ENCODE assay signal across 8 cellular contexts in genomic region chr6:11232177-11232967, GRCh38. TPM values are rescaled to one million over a fixed set of nuclear protein-coding genes. Genes with fewer than 3 reads are reported as not detected.
DNase-seq lines count a peak whose midpoint lies in the region; ATAC-seq and TF ChIP-seq lines count a peak whose summit lies in the region.

NEDD9 (minus strand) TSS chr6:11232668; CDS start chr6:11232515, 153 bp downstream.

- H3K4me3 ChIP-seq in LNCaP clone FGC (ENCODE audit: low read depth, low read length) (peak within 1 kb of the TSS; percentile 85), fibroblast of mammary gland (ENCODE audit: control insufficient read depth, low read depth, low read length) (peak within 1 kb of the TSS; percentile 60)

- H3K9me3 Mint-ChIP-seq in activated T-helper 17 cell treated with anti-CD3 and anti-CD28 coated beads, Interleukin-2, amount 50 U/mL, for 72 hours = no peaks in the 10 kb centered on the region
- no peaks in the 10 kb centered on the region for H3K9me3 Mint-ChIP-seq in naive thymus-derived CD8-positive, alpha-beta T cell

- DNase-seq in Daoy (ENCODE audit: low read depth) (peak; percentile 99), GOT3 (lab: John Stamatoyannopoulos, UW) (peak; percentile 73), LNCaP clone FGC (ENCODE audit: low read depth) (peak; percentile 90), RWPE1 (ENCODE audit: low spot score) (peak; percentile 95), fibroblast of mammary gland (ENCODE audit: low read depth) (peak; percentile 90)
- peak; percentile 84 to 96 (median 92) for DNase-seq in naive thymus-derived CD8-positive, alpha-beta T cell
- peak; percentile 88 to 94 (median 90) for DNase-seq in stimulated activated naive CD4-positive, alpha-beta T cell (lab: John Stamatoyannopoulos, UW)

- H3K27me3 Mint-ChIP-seq in activated T-helper 17 cell treated with anti-CD3 and anti-CD28 coated beads, Interleukin-2, amount 50 U/mL, for 72 hours = no peaks in the 10 kb centered on the region
- H3K27me3 Mint-ChIP-seq in naive thymus-derived CD8-positive, alpha-beta T cell = no peaks in the 10 kb centered on the region

- TF ChIP-seq CTCF in LNCaP clone FGC (IDR thresholded peaks at IDR 0.05; ENCODE audit: control insufficient read depth, extremely low read depth, insufficient read depth) (peak; percentile 17; the same call in 1 of the 2 replicates), RWPE1 (conservative IDR thresholded peaks at IDR 0.05; ENCODE audit: low read depth) (no peak), fibroblast of mammary gland (conservative IDR thresholded peaks at IDR 0.05; ENCODE audit: control insufficient read depth, insufficient read depth, low read depth, low read length) (no peak)

- H3K4me1 Mint-ChIP-seq in activated T-helper 17 cell treated with anti-CD3 and anti-CD28 coated beads, Interleukin-2, amount 50 U/mL, for 72 hours = peaks cover 43% of the 10 kb centered on the region
- peaks cover 20 to 72% (median 38%) of the 10 kb centered on the region in 4 donors for H3K4me1 Mint-ChIP-seq in naive thymus-derived CD8-positive, alpha-beta T cell

- H3K27ac ChIP-seq in RWPE1 = peak within 1 kb of the TSS; percentile 82

- H3K36me3 Mint-ChIP-seq in activated T-helper 17 cell treated with anti-CD3 and anti-CD28 coated beads, Interleukin-2, amount 50 U/mL, for 72 hours (ENCODE audit: low read depth) = peaks cover 32% of the 10 kb centered on the region
- H3K36me3 Mint-ChIP-seq in naive thymus-derived CD8-positive, alpha-beta T cell = no peaks in the 10 kb centered on the region

- peak within 1 kb of the TSS; percentile 95 for H3K27ac Mint-ChIP-seq in activated T-helper 17 cell treated with anti-CD3 and anti-CD28 coated beads, Interleukin-2, amount 50 U/mL, for 72 hours
- H3K27ac Mint-ChIP-seq in naive thymus-derived CD8-positive, alpha-beta T cell = peak within 1 kb of the TSS; percentile 84 to 99 (median 97)

- POLR2A ChIA-PET in RWPE1 (lab: Yijun Ruan, JAX; ENCODE audit: low non-redundant PET) = interaction anchor here (0.5 to 0.6 kb wide), 2 partner anchors 9 to 20 kb away, joined by 3 read pairs; no protein-coding TSS in a partner anchor
- POLR2A ChIA-PET in naive thymus-derived CD8-positive, alpha-beta T cell (lab: Charles Lee) = interaction anchor here (0.6 to 0.8 kb wide), 2 partner anchors 8 to 172 kb away, joined by 3 to 4 read pairs; no protein-coding TSS in a partner anchor

- CTCF ChIA-PET in RWPE1 (lab: Yijun Ruan, JAX) = interaction anchor here (0.6 kb wide), 2 partner anchors 53 to 85 kb away, joined by 3 read pairs; no protein-coding TSS in a partner anchor

- H3K4me3 Mint-ChIP-seq in activated T-helper 17 cell treated with anti-CD3 and anti-CD28 coated beads, Interleukin-2, amount 50 U/mL, for 72 hours = peak within 1 kb of the TSS; percentile 93
- H3K4me3 Mint-ChIP-seq in naive thymus-derived CD8-positive, alpha-beta T cell = peak within 1 kb of the TSS; percentile 81 to 98 (median 95)

- peak; percentile 96 for ATAC-seq in activated T-helper 17 cell treated with anti-CD3 and anti-CD28 coated beads, Interleukin-2, amount 50 U/mL, for 72 hours (replicated peaks)
- peak; percentile 94 to 96 for ATAC-seq in naive thymus-derived CD8-positive, alpha-beta T cell

RNA-seq across cellular contexts. Expression of gene NEDD9, which starts in this region (rescaled TPM):
- 20.5 and 21.8 TPM in 2 replicates for total RNA-seq in Daoy (2014; rRNA removed; shearing (Covaris generic))
- total RNA-seq in activated T-helper 17 cell treated with anti-CD3 and anti-CD28 coated beads, Interleukin-2, amount 50 U/mL, for 72 hours = 10 to 100 TPM; 36.9 to 39.4 TPM
- total RNA-seq in naive thymus-derived CD8-positive, alpha-beta T cell = 10 to 100 TPM; 32.4 to 34.7 TPM
- polyA plus RNA-seq in naive thymus-derived CD8-positive, alpha-beta T cell = 10 to 100 TPM; 14.7 to 20.2 (median 17.3) TPM

Comparison
In these comparisons a context has a peak if more than half of its experiments do, and no peak if none do; other contexts are left out.
1. Peak in every context shown above with its lines: DNase-seq, ATAC-seq, H3K4me3 ChIP-seq and H3K27ac ChIP-seq.